ENCODE assay signal across 9 cellular contexts in the genomic region with DNA sequence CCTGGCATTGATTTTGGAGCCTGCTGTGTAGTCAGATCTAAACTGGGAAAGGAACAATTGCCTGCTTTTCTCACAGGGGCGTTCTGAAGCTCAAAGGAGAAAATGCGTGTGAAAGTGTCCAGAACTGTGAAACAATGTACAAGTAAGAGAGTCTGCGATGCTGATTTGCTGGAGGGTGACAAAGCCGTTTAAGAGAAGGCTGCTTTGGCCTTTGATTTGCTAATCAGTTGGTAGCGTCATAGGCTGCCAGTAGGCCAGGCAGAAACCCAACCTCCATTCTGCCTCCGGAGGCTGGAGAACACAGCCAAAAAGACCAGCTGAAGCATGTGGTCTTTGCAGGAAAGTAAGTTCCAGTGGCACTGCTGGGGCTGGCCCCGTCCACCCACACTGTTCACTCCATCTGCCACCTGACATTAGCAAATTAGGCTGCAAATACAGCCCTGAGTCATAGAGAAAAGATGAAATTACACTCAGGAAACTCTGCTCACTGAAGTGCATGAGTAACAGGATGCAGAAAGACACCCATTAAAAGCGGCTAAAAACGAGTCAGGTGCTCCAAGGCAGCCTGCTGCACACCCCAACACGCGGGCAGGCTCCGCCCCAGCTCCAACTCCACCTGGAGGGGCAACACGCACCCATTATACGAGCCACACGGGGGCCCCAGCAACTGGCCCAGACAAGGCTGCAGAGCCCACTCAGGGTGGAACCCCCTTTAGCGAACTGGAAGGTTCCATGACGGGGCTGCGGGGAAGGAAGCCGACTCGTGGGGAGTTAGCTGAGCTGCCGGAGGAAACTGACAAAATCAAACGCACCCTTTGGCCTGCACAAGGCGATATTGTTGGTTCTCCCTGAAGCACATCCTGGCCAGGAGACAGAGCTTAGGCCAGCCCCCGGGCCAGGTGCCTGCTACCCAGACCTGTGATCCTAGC. TPM values are rescaled to one million over a fixed set of nuclear protein-coding genes. Genes with fewer than 3 reads are reported as not detected.
DNase-seq lines count a peak whose midpoint lies in the region; ATAC-seq and TF ChIP-seq lines count a peak whose summit lies in the region.
"Had no signal": no experiment of that assay in that cellular context is flagged by ENCODE, and none has a peak within 500 bp of the region (broad histone marks: within the 10 kb centered on the region; RNA-seq: fewer than 3 reads in every experiment).

No MANE protein-coding gene starts in this region.

- in situ Hi-C loops in G401 (cut with HindIII; ENCODE audit: low sequenced_read_pairs) = loop anchor here (5.0 kb wide), 2 partner anchors 57 to 107 kb away; no protein-coding TSS in a partner anchor
- in situ Hi-C loops in brain microvascular endothelial cell (cut with HindIII; ENCODE audit: low pct_ligation_motif_present, low sequenced_read_pairs) = no loop called here

- DNase-seq in G401 (ENCODE audit: low spot score) (peak; percentile 99), KG1 (lab: John Stamatoyannopoulos, UW) (peak; percentile 80), UCSD-AML1 (lab: John Stamatoyannopoulos, UW; ENCODE audit: unreplicated experiment) (peak; percentile 60), brain microvascular endothelial cell (no peak), lung microvascular endothelial cell (ENCODE audit: low read depth in 2 of 2) (peak; percentile 43 to 52), NCI-H128 (lab: John Stamatoyannopoulos, UW; ENCODE audit: unreplicated experiment) (no peak)
- DNase-seq in stimulated activated CD8-positive, alpha-beta memory T cell treated with anti-CD3 and anti-CD28 coated beads, Interleukin-4, amount 100 ng/mL, for 48 hours = peak; percentile 90

- no peak overlapping the region for H3K27ac ChIP-seq in brain microvascular endothelial cell
- H3K27ac ChIP-seq: VCaP had no signal

- H3K36me3 ChIP-seq in brain microvascular endothelial cell (replicated peaks) = no peaks in the 10 kb centered on the region

- peak; percentile 15 for TF ChIP-seq CTCF in brain microvascular endothelial cell (IDR thresholded peaks at IDR 0.05; ENCODE audit: low read depth, low read length, missing control alignments)

- ATAC-seq in GM21619 (IDR thresholded peaks at IDR 0.05; ENCODE audit: unreplicated experiment) = peak; percentile 71

- H3K4me3 ChIP-seq in brain microvascular endothelial cell (ENCODE audit: low read depth, low read length) = no peak overlapping the region

- no peaks in the 10 kb centered on the region for H3K27me3 ChIP-seq in brain microvascular endothelial cell (replicated peaks)

RNA-seq across cellular contexts. Expression of a gene that starts 31.6 kb away (rescaled TPM):
- not detected in 2 replicates for total RNA-seq in G401 (2014; rRNA removed; shearing (Covaris generic))
- not detected in 2 replicates for total RNA-seq in lung microvascular endothelial cell

RNA-seq across cellular contexts. Expression of a gene that starts 36.7 kb away (rescaled TPM):
- total RNA-seq in G401 (2014; rRNA removed; shearing (Covaris generic)) = not detected in 2 replicates
- total RNA-seq in lung microvascular endothelial cell = not detected in 2 replicates

Comparison
In these comparisons a context has a peak if more than half of its experiments do, and no peak if none do; other contexts are left out.
1. DNase-seq: peak in G401 (single experiment), KG1 (single experiment), UCSD-AML1 (single experiment), lung microvascular endothelial cell (2 of 2) and stimulated activated CD8-positive, alpha-beta memory T cell treated with anti-CD3 and anti-CD28 coated beads, Interleukin-4, amount 100 ng/mL, for 48 hours (single experiment); none in brain microvascular endothelial cell (single experiment) and NCI-H128 (single experiment).